In the genomic region with DNA sequence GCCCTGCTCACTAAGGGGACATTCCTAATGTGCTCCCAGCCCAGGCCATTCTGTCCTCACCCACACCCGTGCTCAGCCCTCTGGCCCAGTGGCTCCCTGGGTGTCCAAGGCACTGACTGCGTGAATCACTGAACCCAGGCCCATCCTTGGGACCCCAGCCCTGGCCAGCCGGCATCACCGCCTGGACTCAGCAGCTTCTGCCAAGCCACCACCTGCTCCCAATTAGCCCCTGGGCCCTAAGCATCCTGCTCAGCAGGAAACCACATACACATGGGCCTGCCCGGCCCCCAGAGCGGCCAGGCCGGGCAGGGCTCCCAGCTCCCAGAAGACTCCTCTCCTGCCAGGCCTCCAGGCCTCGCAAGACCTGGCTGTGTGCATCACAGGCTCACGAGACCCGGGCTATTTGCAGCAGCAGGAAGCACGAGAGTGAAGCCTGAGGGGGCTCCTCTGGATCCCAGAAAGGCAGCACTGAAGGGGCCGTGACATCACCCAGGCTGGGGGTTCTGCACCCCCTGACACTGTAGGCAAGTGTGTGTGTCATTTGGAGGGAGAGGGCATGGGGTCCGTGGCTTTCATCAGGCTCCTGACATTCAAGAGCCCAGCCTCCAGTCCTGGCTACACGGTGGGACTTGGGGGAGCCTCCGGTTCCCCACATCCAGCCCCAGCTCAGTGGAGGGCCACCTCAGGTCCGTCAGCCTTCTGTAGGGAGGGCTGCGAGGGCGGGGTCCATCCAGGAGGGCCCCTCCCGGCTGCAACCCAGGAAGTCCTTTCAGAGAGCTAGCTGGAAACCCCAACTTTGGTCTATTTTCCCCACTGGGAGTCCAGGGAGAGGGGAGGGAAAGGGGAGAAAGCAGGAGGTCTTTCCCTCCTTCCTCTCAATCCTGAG, we compare ENCODE assay signal across 1 cellular context.
TF ChIP-seq lines count a peak whose summit lies in the region.

No MANE protein-coding gene starts in this region.

TF ChIP-seq in IMR-90, 13 proteins besides CTCF, POLR2A, EP300 and RAD21:
- TF ChIP-seq MXI1 (IDR thresholded peaks at IDR 0.05; ENCODE audit: borderline replicate concordance, low read depth, low read length) = no peak
- no peak for TF ChIP-seq USF2 (IDR thresholded peaks at IDR 0.05; ENCODE audit: low read depth, low read length)
- no peak for TF ChIP-seq RFX5 (IDR thresholded peaks at IDR 0.05; ENCODE audit: low read depth, low read length)
- no peak for TF ChIP-seq MAZ (IDR thresholded peaks at IDR 0.05; ENCODE audit: borderline replicate concordance, low read depth, low read length)
- TF ChIP-seq BHLHE40 (IDR thresholded peaks at IDR 0.05; ENCODE audit: low read depth, low read length) = peak; percentile 74
